3 cellular contexts compared by ENCODE assay signal in genomic region chr4:73691201-73691600, GRCh38. TPM values are rescaled to one million over a fixed set of nuclear protein-coding genes. Genes with fewer than 3 reads are reported as not detected.
"Had no signal": no experiment of that assay in that cellular context is flagged by ENCODE, and none has a peak within 500 bp of the region (broad histone marks: within the 10 kb centered on the region; RNA-seq: fewer than 3 reads in every experiment).

No MANE protein-coding gene starts in this region.

RNA-seq across cellular contexts. Expression of gene CXCL8, which starts 49.2 kb away (rescaled TPM):
- total RNA-seq: OCI-LY7, Right ventricle myocardium inferior, Right ventricle myocardium superior had no signal
